In the genomic region with DNA sequence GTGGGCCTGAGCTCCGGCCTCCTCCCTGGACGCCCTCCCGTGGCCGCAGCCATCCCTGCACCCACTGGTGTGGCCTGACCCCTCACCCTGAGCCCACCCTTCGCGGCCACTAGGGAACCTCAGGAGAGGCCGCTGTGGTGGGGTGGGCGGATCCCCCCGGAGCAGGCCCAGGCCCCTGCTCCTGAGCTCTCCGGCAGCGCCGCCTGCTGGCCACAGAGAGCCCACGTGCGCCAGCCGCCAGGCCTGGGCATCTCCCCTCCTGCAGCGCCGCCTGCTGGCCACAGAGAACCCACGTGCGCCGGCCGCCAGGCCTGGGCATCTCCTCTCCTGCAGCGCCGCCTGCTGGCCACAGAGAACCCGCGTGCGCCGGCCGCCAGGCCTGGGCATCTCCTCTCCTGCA, we compare ENCODE assay signal across 1 cellular context.
TF ChIP-seq lines count a peak whose summit lies in the region.

No MANE protein-coding gene starts in this region.

TF ChIP-seq in HepG2, 621 proteins besides CTCF, POLR2A, EP300 and RAD21:
- TF ChIP-seq, protein P1, sequence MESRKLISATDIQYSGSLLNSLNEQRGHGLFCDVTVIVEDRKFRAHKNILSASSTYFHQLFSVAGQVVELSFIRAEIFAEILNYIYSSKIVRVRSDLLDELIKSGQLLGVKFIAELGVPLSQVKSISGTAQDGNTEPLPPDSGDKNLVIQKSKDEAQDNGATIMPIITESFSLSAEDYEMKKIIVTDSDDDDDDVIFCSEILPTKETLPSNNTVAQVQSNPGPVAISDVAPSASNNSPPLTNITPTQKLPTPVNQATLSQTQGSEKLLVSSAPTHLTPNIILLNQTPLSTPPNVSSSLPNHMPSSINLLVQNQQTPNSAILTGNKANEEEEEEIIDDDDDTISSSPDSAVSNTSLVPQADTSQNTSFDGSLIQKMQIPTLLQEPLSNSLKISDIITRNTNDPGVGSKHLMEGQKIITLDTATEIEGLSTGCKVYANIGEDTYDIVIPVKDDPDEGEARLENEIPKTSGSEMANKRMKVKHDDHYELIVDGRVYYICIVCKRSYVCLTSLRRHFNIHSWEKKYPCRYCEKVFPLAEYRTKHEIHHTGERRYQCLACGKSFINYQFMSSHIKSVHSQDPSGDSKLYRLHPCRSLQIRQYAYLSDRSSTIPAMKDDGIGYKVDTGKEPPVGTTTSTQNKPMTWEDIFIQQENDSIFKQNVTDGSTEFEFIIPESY (CRISPR knock-in tag; IDR thresholded peaks at IDR 0.05), result peak; percentile 98
